ENCODE assay signal across 1 cellular context in the genomic region with DNA sequence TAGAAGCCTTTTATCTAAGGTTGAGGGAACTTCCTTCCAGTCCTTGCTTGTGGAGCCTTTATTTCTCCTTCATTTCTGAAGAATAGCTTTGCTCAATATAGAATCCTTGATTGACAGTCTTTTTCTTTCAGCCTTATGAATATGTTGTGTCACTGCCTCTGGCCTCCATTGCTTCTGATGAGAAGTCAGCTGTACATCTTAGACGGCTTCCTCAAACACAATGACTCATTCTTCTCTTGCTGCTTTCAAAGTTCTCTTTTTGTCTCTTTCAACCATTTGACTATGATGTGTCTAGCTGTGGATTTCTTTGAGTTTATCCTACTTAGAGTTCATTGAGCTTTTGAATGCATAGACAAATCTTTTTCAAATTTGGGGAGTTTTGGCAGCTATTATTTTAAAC.
TF ChIP-seq lines count a peak whose summit lies in the region.

No MANE protein-coding gene starts in this region.

TF ChIP-seq in HepG2, 621 proteins besides CTCF, POLR2A, EP300 and RAD21 (continued from another document):
- TF ChIP-seq ELK4 (CRISPR knock-in tag; IDR thresholded peaks at IDR 0.05; ENCODE audit: borderline replicate concordance): no peak
